In genomic region chr5:142063376-142063775, GRCh38 we compare ENCODE assay signal across 11 cellular contexts. TPM values are rescaled to one million over a fixed set of nuclear protein-coding genes. Genes with fewer than 3 reads are reported as not detected.
DNase-seq lines count a peak whose midpoint lies in the region; ATAC-seq and FAIRE-seq lines count a peak whose summit lies in the region.
"Had no signal": no experiment of that assay in that cellular context is flagged by ENCODE, and none has a peak within 500 bp of the region (broad histone marks: within the 10 kb centered on the region; RNA-seq: fewer than 3 reads in every experiment).

No MANE protein-coding gene starts in this region.

- peaks cover 0 to 3% of the 10 kb centered on the region in 2 donors for H3K4me1 ChIP-seq in small intestine (ENCODE audit: control insufficient read depth in 2 of 2, insufficient read depth in 1 of 2, low read depth in 1 of 2, low read length in 1 of 2)

- no peaks in the 10 kb centered on the region for H3K36me3 Mint-ChIP-seq in activated naive CD4-positive, alpha-beta T cell treated with anti-CD3 and anti-CD28 coated beads for 36 hours (ENCODE audit: low read depth)
- no peaks in the 10 kb centered on the region for H3K36me3 Mint-ChIP-seq in activated naive CD8-positive, alpha-beta T cell treated with anti-CD3 and anti-CD28 coated beads, Interleukin-2, amount 10 ng/mL, durations not matched to agents 7 days and 5 days
- H3K36me3 Mint-ChIP-seq in immature natural killer cell = no peaks in the 10 kb centered on the region
- H3K36me3 Mint-ChIP-seq in stimulated activated effector memory CD8-positive, alpha-beta T cell treated with anti-CD3 and anti-CD28 coated beads, Interleukin-12 subunit alpha, Interleukin-12 subunit beta, amount 100 ng/mL, for 72 hours = no peaks in the 10 kb centered on the region
- H3K36me3 Mint-ChIP-seq: mesothelial cell of epicardium had no signal

- no peak for FAIRE-seq in small intestine (lab: Jason Lieb, UNC)
- FAIRE-seq: HTR-8/SVneo had no signal

- no peaks in the 10 kb centered on the region for H3K27me3 Mint-ChIP-seq in activated naive CD4-positive, alpha-beta T cell treated with anti-CD3 and anti-CD28 coated beads for 36 hours (ENCODE audit: low read depth)
- H3K27me3 Mint-ChIP-seq in activated naive CD8-positive, alpha-beta T cell treated with anti-CD3 and anti-CD28 coated beads, Interleukin-2, amount 10 ng/mL, durations not matched to agents 7 days and 5 days = no peaks in the 10 kb centered on the region
- peaks cover 0 to 9% (median 5%) of the 10 kb centered on the region in 3 donors for H3K27me3 Mint-ChIP-seq in immature natural killer cell (ENCODE audit: low read depth in 3 of 3)

- peak overlapping the region; percentile 30 for H3K4me3 Mint-ChIP-seq in activated naive CD4-positive, alpha-beta T cell treated with anti-CD3 and anti-CD28 coated beads for 36 hours
- H3K4me3 Mint-ChIP-seq in activated naive CD8-positive, alpha-beta T cell treated with anti-CD3 and anti-CD28 coated beads, Interleukin-2, amount 10 ng/mL, durations not matched to agents 7 days and 5 days = peak overlapping the region; percentile 61
- peak overlapping the region in 3 of 5 donors; percentile 12 to 54 (median 36) for H3K4me3 Mint-ChIP-seq in immature natural killer cell
- H3K4me3 Mint-ChIP-seq in stimulated activated effector memory CD8-positive, alpha-beta T cell treated with anti-CD3 and anti-CD28 coated beads, Interleukin-12 subunit alpha, Interleukin-12 subunit beta, amount 100 ng/mL, for 72 hours = peak overlapping the region; percentile 43

- POLR2A ChIA-PET in activated naive CD8-positive, alpha-beta T cell treated with anti-CD3 and anti-CD28 coated beads, Interleukin-2, amount 10 ng/mL, durations not matched to agents 7 days and 5 days (lab: Charles Lee) = interaction anchor here (0.7 to 2.1 kb wide), 4 partner anchors 8 to 51 kb away, joined by 3 to 11 read pairs (median 3); partner anchors contain the start of genes GNPDA1 and NDFIP1

- H3K4me3 ChIP-seq in small intestine (ENCODE audit: low read depth in 1 of 2, low read length in 2 of 2) = no peak overlapping the region

- no peaks in the 10 kb centered on the region for H3K36me3 ChIP-seq in small intestine (ENCODE audit: control insufficient read depth in 2 of 2, insufficient read depth in 2 of 2, low read length in 2 of 2)
- H3K36me3 ChIP-seq: cardiac muscle cell had no signal

- H3K27ac ChIP-seq in small intestine (ENCODE audit: low read depth in 1 of 2, low read length in 1 of 2) = no peak overlapping the region
- H3K27ac ChIP-seq: cardiac muscle cell had no signal

- no peak for DNase-seq in activated naive CD4-positive, alpha-beta T cell treated with anti-CD3 and anti-CD28 coated beads for 36 hours
- no peak for DNase-seq in activated naive CD4-positive, alpha-beta T cell (lab: John Stamatoyannopoulos, UW)
- DNase-seq in activated naive CD8-positive, alpha-beta T cell treated with anti-CD3 and anti-CD28 coated beads, Interleukin-2, amount 10 ng/mL, durations not matched to agents 7 days and 5 days = no peak
- DNase-seq in immature natural killer cell (no peak), NCI-H1092 treated with DMSO at 0.1 percent for 48 hours (lab: John Stamatoyannopoulos, UW) (no peak), small intestine (no peak)
- no peak for DNase-seq in stimulated activated effector memory CD8-positive, alpha-beta T cell treated with anti-CD3 and anti-CD28 coated beads, Interleukin-12 subunit alpha, Interleukin-12 subunit beta, amount 100 ng/mL, for 72 hours (ENCODE audit: low spot score in 2 of 2)
- DNase-seq in NK-92 treated with Interleukin-12 subunit alpha and Interleukin-12 subunit beta, amount 100 ng/mL, for 24 hours (lab: John Stamatoyannopoulos, UW) = no peak

- H3K27me3 ChIP-seq in small intestine (ENCODE audit: control insufficient read depth in 2 of 2, insufficient read depth in 2 of 2, low read length in 2 of 2) = no peaks in the 10 kb centered on the region
- H3K27me3 ChIP-seq: cardiac muscle cell had no signal

- H3K9me3 Mint-ChIP-seq in activated naive CD4-positive, alpha-beta T cell treated with anti-CD3 and anti-CD28 coated beads for 36 hours = no peaks in the 10 kb centered on the region
- no peaks in the 10 kb centered on the region for H3K9me3 Mint-ChIP-seq in activated naive CD8-positive, alpha-beta T cell treated with anti-CD3 and anti-CD28 coated beads, Interleukin-2, amount 10 ng/mL, durations not matched to agents 7 days and 5 days
- no peaks in the 10 kb centered on the region for H3K9me3 Mint-ChIP-seq in immature natural killer cell
- H3K9me3 Mint-ChIP-seq in stimulated activated effector memory CD8-positive, alpha-beta T cell treated with anti-CD3 and anti-CD28 coated beads, Interleukin-12 subunit alpha, Interleukin-12 subunit beta, amount 100 ng/mL, for 72 hours = no peaks in the 10 kb centered on the region
- H3K9me3 Mint-ChIP-seq: mesothelial cell of epicardium had no signal

- ATAC-seq in activated naive CD8-positive, alpha-beta T cell treated with anti-CD3 and anti-CD28 coated beads, Interleukin-2, amount 10 ng/mL, durations not matched to agents 7 days and 5 days (ENCODE audit: low read depth) = no peak
- peak; percentile 45 for ATAC-seq in stimulated activated effector memory CD8-positive, alpha-beta T cell treated with anti-CD3 and anti-CD28 coated beads, Interleukin-12 subunit alpha, Interleukin-12 subunit beta, amount 100 ng/mL, for 72 hours

- CTCF ChIA-PET in activated naive CD4-positive, alpha-beta T cell treated with anti-CD3 and anti-CD28 coated beads for 36 hours (lab: Charles Lee) = interaction anchor here (2.0 kb wide), 1 partner anchor 9 kb away, joined by 8 read pairs; no protein-coding TSS in a partner anchor

- peaks cover 19% of the 10 kb centered on the region for H3K4me1 Mint-ChIP-seq in activated naive CD4-positive, alpha-beta T cell treated with anti-CD3 and anti-CD28 coated beads for 36 hours (ENCODE audit: low read depth)
- H3K4me1 Mint-ChIP-seq in activated naive CD8-positive, alpha-beta T cell treated with anti-CD3 and anti-CD28 coated beads, Interleukin-2, amount 10 ng/mL, durations not matched to agents 7 days and 5 days = peaks cover 12% of the 10 kb centered on the region
- H3K4me1 Mint-ChIP-seq in immature natural killer cell = peaks cover 8 to 11% of the 10 kb centered on the region in 2 donors
- H3K4me1 Mint-ChIP-seq in stimulated activated effector memory CD8-positive, alpha-beta T cell treated with anti-CD3 and anti-CD28 coated beads, Interleukin-12 subunit alpha, Interleukin-12 subunit beta, amount 100 ng/mL, for 72 hours = peaks cover 20% of the 10 kb centered on the region

- intact Hi-C loops in activated naive CD4-positive, alpha-beta T cell treated with anti-CD3 and anti-CD28 coated beads for 36 hours (cut with micrococcal nuclease) = no loop called here

- H3K27ac Mint-ChIP-seq in activated naive CD4-positive, alpha-beta T cell treated with anti-CD3 and anti-CD28 coated beads for 36 hours = no peak overlapping the region
- peak overlapping the region; percentile 54 for H3K27ac Mint-ChIP-seq in activated naive CD8-positive, alpha-beta T cell treated with anti-CD3 and anti-CD28 coated beads, Interleukin-2, amount 10 ng/mL, durations not matched to agents 7 days and 5 days
- peak overlapping the region in 1 of 6 donors; percentile 9 for H3K27ac Mint-ChIP-seq in immature natural killer cell
- H3K27ac Mint-ChIP-seq in stimulated activated effector memory CD8-positive, alpha-beta T cell treated with anti-CD3 and anti-CD28 coated beads, Interleukin-12 subunit alpha, Interleukin-12 subunit beta, amount 100 ng/mL, for 72 hours = peak overlapping the region; percentile 35
- H3K27ac Mint-ChIP-seq: mesothelial cell of epicardium had no signal

- H3K9me3 ChIP-seq in small intestine (ENCODE audit: control insufficient read depth, low read depth) = no peaks in the 10 kb centered on the region

- 68 to 70% (median 69%) methylated on average over 4 of the region's 4 CpGs for WGBS in small intestine, 3 donors

RNA-seq across cellular contexts. Expression of gene NDFIP1, which starts 45.2 kb away (rescaled TPM):
- 100 to 1,000 TPM; 103 to 104 TPM for total RNA-seq in activated naive CD4-positive, alpha-beta T cell treated with anti-CD3 and anti-CD28 coated beads for 36 hours
- 10 to 100 TPM; 59.2 to 62.3 TPM for total RNA-seq in activated naive CD8-positive, alpha-beta T cell treated with anti-CD3 and anti-CD28 coated beads, Interleukin-2, amount 10 ng/mL, durations not matched to agents 7 days and 5 days
- 10 to 100 TPM; 34.7 to 46.7 (median 41.8) TPM for polyA plus RNA-seq in immature natural killer cell
- polyA plus RNA-seq in small intestine = 10 to 100 TPM; 28.9 to 40.4 (median 34.9) TPM

RNA-seq across cellular contexts. Expression of gene GNPDA1, which starts 50.5 kb away (rescaled TPM):
- 100 to 1,000 TPM; 250 to 259 TPM for total RNA-seq in activated naive CD4-positive, alpha-beta T cell treated with anti-CD3 and anti-CD28 coated beads for 36 hours
- total RNA-seq in activated naive CD8-positive, alpha-beta T cell treated with anti-CD3 and anti-CD28 coated beads, Interleukin-2, amount 10 ng/mL, durations not matched to agents 7 days and 5 days = 10 to 100 TPM; 38.2 to 40.5 TPM
- polyA plus RNA-seq in immature natural killer cell = 10 to 100 TPM; 17.5 to 35.9 (median 28.4) TPM
- polyA plus RNA-seq in small intestine = 10 to 100 TPM; 20.6 to 31.3 (median 30.6) TPM

Comparison
In these comparisons a context has a peak if more than half of its experiments do, and no peak if none do; other contexts are left out.
1. RNA of gene GNPDA1, which starts 50.5 kb away (total RNA-seq): 250 to 259 TPM in activated naive CD4-positive, alpha-beta T cell treated with anti-CD3 and anti-CD28 coated beads for 36 hours; 38.2 to 40.5 TPM in activated naive CD8-positive, alpha-beta T cell treated with anti-CD3 and anti-CD28 coated beads, Interleukin-2, amount 10 ng/mL, durations not matched to agents 7 days and 5 days; every median in the first group is over 4 times any median in the second.
2. Peak in every context shown above with its lines, with median percentiles within 50 percentile points of each other: H3K4me3 Mint-ChIP-seq.